4 cellular contexts compared by ENCODE assay signal in the genomic region with DNA sequence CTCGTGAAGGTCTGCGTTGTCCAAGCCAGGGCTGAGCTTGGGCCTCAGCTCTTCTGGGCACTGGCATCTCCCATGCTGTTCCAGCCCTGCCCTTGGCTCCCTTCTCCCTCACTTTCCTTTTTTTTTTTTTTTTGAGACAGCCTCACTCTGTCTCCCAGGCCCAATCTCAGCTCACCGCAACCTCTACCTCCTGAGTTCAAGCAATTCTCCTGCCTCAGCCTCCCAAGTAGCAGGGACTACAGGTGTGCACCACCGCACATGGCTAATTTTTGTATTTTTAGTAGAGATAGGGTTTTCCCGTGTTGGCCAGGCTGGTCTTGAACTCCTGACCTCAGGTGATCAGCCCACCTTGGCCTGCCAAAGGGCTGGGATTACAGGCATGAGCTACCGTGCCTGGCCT. TPM values are rescaled to one million over a fixed set of nuclear protein-coding genes. Genes with fewer than 3 reads are reported as not detected.
DNase-seq lines count a peak whose midpoint lies in the region; ATAC-seq and TF ChIP-seq lines count a peak whose summit lies in the region.
"Not testable (repeated sequence)": the region's sequence is repeated elsewhere in the genome, so short reads cannot be mapped to it uniquely, and the experiment has no call there.

No MANE protein-coding gene starts in this region.

- BruUV-seq in Caco-2 (replicated peaks; lab: Mats Ljungman, UMichigan): not testable (repeated sequence)

- H3K27ac Mint-ChIP-seq in Caco-2 (ENCODE audit: unreplicated experiment) (peak overlapping the region; percentile 66), T-cell (peak overlapping the region; percentile 56 to 57)
- peak overlapping the region; percentile 22 for H3K27ac Mint-ChIP-seq in activated naive CD8-positive, alpha-beta T cell

- CTCF ChIA-PET in Caco-2 (lab: Charles Lee): interaction anchor here (3.1 kb wide), 1 partner anchor 22 kb away, joined by 15 read pairs; a partner anchor contains a TSS
- CTCF ChIA-PET in T-cell (lab: Charles Lee): interaction anchor here (0.5 to 1.7 kb wide), 15 partner anchors 15 to 658 kb away, joined by 3 to 7 read pairs (median 3); a partner anchor contains a TSS

- H2BK120ac ChIP-seq in mesenchymal stem cell (ENCODE audit: low read depth, low read length): not testable (repeated sequence)

- not testable (repeated sequence) for ATAC-seq in T-cell (replicated peaks in 1 of 4)

- not testable (repeated sequence) for H2AK5ac ChIP-seq in mesenchymal stem cell (ENCODE audit: low read length, severe bottlenecking)

- H2AFZ ChIP-seq in mesenchymal stem cell (ENCODE audit: low read depth, low read length): not testable (repeated sequence)

- H3K18ac ChIP-seq in mesenchymal stem cell (ENCODE audit: low read depth in 1 of 2, low read length in 2 of 2): not testable (repeated sequence)

- not testable (repeated sequence) for H3K9me3 ChIP-seq in Caco-2; mesenchymal stem cell (ENCODE audit: control insufficient read depth, low read length)

- H3K4me2 ChIP-seq in mesenchymal stem cell (ENCODE audit: low read length, poor library complexity, severe bottlenecking): not testable (repeated sequence)

- H4K91ac ChIP-seq in mesenchymal stem cell (ENCODE audit: low read length): peak overlapping the region; percentile 1

- not testable (repeated sequence) for H3K79me1 ChIP-seq in mesenchymal stem cell (replicated peaks; ENCODE audit: low read length, poor library complexity, severe bottlenecking)

- H3K14ac ChIP-seq in mesenchymal stem cell (ENCODE audit: low read length in 2 of 2): not testable (repeated sequence)

- not testable (repeated sequence) for H3K4me3 ChIP-seq in Caco-2 (ENCODE audit: low read depth, low read length); mesenchymal stem cell (ENCODE audit: insufficient read depth in 1 of 2, low read depth in 1 of 2, low read length in 2 of 2)

- H3K23ac ChIP-seq in mesenchymal stem cell (ENCODE audit: low read length in 2 of 2): not testable (repeated sequence)

- not testable (repeated sequence) for H2BK15ac ChIP-seq in mesenchymal stem cell (ENCODE audit: low read depth, poor library complexity, severe bottlenecking)

- not testable (repeated sequence) for H3K4me1 Mint-ChIP-seq in Caco-2 (ENCODE audit: low read depth, unreplicated experiment)
- peaks cover 27 to 29% (median 29%) of the 10 kb centered on the region in 3 donors for H3K4me1 Mint-ChIP-seq in T-cell
- H3K4me1 Mint-ChIP-seq in activated naive CD8-positive, alpha-beta T cell (ENCODE audit: low read depth): peaks cover 26% of the 10 kb centered on the region

- peaks cover 54% of the 10 kb centered on the region for H3K36me3 Mint-ChIP-seq in Caco-2 (ENCODE audit: insufficient read depth, unreplicated experiment)
- not testable (repeated sequence) for H3K36me3 Mint-ChIP-seq in T-cell; activated naive CD8-positive, alpha-beta T cell

- 95% methylated on average over 5 of the region's 6 CpGs for WGBS in mesenchymal stem cell

- not testable (repeated sequence) for H3K9me3 Mint-ChIP-seq in Caco-2 (ENCODE audit: unreplicated experiment); T-cell; activated naive CD8-positive, alpha-beta T cell (ENCODE audit: low read depth)

- H3K27me3 Mint-ChIP-seq in Caco-2 (ENCODE audit: insufficient read depth, unreplicated experiment); T-cell; activated naive CD8-positive, alpha-beta T cell: not testable (repeated sequence)

- not testable (repeated sequence) for H3K27ac ChIP-seq in mesenchymal stem cell (ENCODE audit: low read length, poor library complexity, severe bottlenecking)

- H2BK12ac ChIP-seq in mesenchymal stem cell (ENCODE audit: low read length in 2 of 2): not testable (repeated sequence)

- H3K4me1 ChIP-seq in Caco-2: not testable (repeated sequence)
- peaks cover 14% of the 10 kb centered on the region for H3K4me1 ChIP-seq in mesenchymal stem cell (ENCODE audit: control insufficient read depth, insufficient read depth, low read depth, low read length)

- not testable (repeated sequence) for H2BK5ac ChIP-seq in mesenchymal stem cell (ENCODE audit: low read depth, low read length, poor library complexity, severe bottlenecking)

- POLR2A ChIA-PET in Caco-2 (lab: Charles Lee) (interaction anchor here (0.6 to 1.1 kb wide), 3 partner anchors 20 to 76 kb away, joined by 3 read pairs; a partner anchor contains a TSS), T-cell (lab: Charles Lee) (interaction anchor here in 1 of 2 donors (0.6 kb wide), 2 partner anchors 23 to 44 kb away, joined by 3 to 7 read pairs; no protein-coding TSS in a partner anchor)

- H3K36me3 ChIP-seq in Caco-2 (ENCODE audit: control insufficient read depth, insufficient read depth, low read length): not testable (repeated sequence)
- H3K36me3 ChIP-seq in mesenchymal stem cell (ENCODE audit: control insufficient read depth in 1 of 2, insufficient read depth in 2 of 2, low read depth in 1 of 2, low read length in 2 of 2): peaks cover 14 to 32% of the 10 kb centered on the region in 2 experiments

- TF ChIP-seq CTCF in Caco-2 (IDR thresholded peaks at IDR 0.05; ENCODE audit: insufficient read depth in 1 of 2, low read depth in 1 of 2, low read length in 1 of 2, severe bottlenecking in 1 of 2, unreplicated experiment in 1 of 2): not testable (repeated sequence)

- H3K9ac ChIP-seq in mesenchymal stem cell (ENCODE audit: low read length): not testable (repeated sequence)

- not testable (repeated sequence) for H3K4ac ChIP-seq in mesenchymal stem cell (ENCODE audit: low read depth in 1 of 2, low read length in 2 of 2)

- intact Hi-C loops in Caco-2 (cut with micrococcal nuclease; ENCODE audit: unreplicated experiment): not testable (repeated sequence)

- H4K8ac ChIP-seq in mesenchymal stem cell (ENCODE audit: low read length): not testable (repeated sequence)

- H3K4me3 Mint-ChIP-seq in Caco-2 (ENCODE audit: unreplicated experiment); T-cell; activated naive CD8-positive, alpha-beta T cell: not testable (repeated sequence)

- not testable (repeated sequence) for DNase-seq in Caco-2, T-cell, mesenchymal stem cell

- H3K27me3 ChIP-seq in Caco-2 (replicated peaks; ENCODE audit: control insufficient read depth, insufficient read depth, low read length); mesenchymal stem cell (ENCODE audit: control insufficient read depth in 1 of 2, insufficient read depth in 1 of 2, low read length in 2 of 2): not testable (repeated sequence)

RNA-seq across cellular contexts. Expression of a gene that starts 9.3 kb away (rescaled TPM):
- 1.9 and 2.0 TPM in 2 replicates for total RNA-seq in Caco-2 (2022)
- 100 to 1,000 TPM in 3 of 5 donors, 10 to 100 TPM in 2; 61.2 to 129 (median 107) TPM for total RNA-seq in T-cell
- 1.9 TPM for polyA plus RNA-seq in mesenchymal stem cell (2013, experiment 1 of 2)
- 1.4 TPM for polyA plus RNA-seq in mesenchymal stem cell (2013, experiment 2 of 2)

RNA-seq across cellular contexts. Expression of a gene that starts 21.5 kb away (rescaled TPM):
- total RNA-seq in Caco-2 (2022): 69.5 and 71.4 TPM in 2 replicates
- total RNA-seq in T-cell: 100 to 1,000 TPM; 328 to 377 (median 362) TPM
- 72.6 TPM for polyA plus RNA-seq in mesenchymal stem cell (2013, experiment 1 of 2)
- 68.0 TPM for polyA plus RNA-seq in mesenchymal stem cell (2013, experiment 2 of 2)

RNA-seq across cellular contexts. Expression of a gene that starts 21.7 kb away (rescaled TPM):
- total RNA-seq in Caco-2 (2022) (1.4 and 1.5 TPM in 2 replicates), T-cell (1 to 10 TPM in 3 of 5 donors, under 1 TPM in 2; 0.70 to 1.7 (median 1.3) TPM)
- polyA plus RNA-seq in mesenchymal stem cell (2013, experiment 1 of 2): 0.37 TPM
- 0.33 TPM for polyA plus RNA-seq in mesenchymal stem cell (2013, experiment 2 of 2)

RNA-seq across cellular contexts. Expression of a gene that starts 25.4 kb away (rescaled TPM):
- total RNA-seq in Caco-2 (2022): 58.5 and 60.7 TPM in 2 replicates
- total RNA-seq in T-cell: 10 to 100 TPM; 26.2 to 54.6 (median 40.2) TPM
- 5.6 TPM for polyA plus RNA-seq in mesenchymal stem cell (2013, experiment 1 of 2)
- polyA plus RNA-seq in mesenchymal stem cell (2013, experiment 2 of 2): 5.7 TPM

RNA-seq across cellular contexts. Expression of a gene that starts 37.8 kb away (rescaled TPM):
- 10.4 and 12.9 TPM in 2 replicates for total RNA-seq in Caco-2 (2022)
- 10 to 100 TPM in 3 of 5 donors, 1 to 10 TPM in 2; 5.4 to 14.0 (median 10.5) TPM for total RNA-seq in T-cell
- 255 TPM for polyA plus RNA-seq in mesenchymal stem cell (2013, experiment 1 of 2)
- polyA plus RNA-seq in mesenchymal stem cell (2013, experiment 2 of 2): 254 TPM

Comparison
In these comparisons a context has a peak if more than half of its experiments do, and no peak if none do; other contexts are left out.
1. RNA of a gene that starts 9.3 kb away (total RNA-seq): 61.2 to 129 TPM in T-cell; 1.9 to 2.0 TPM in Caco-2; every median in the first group is over 10 times any median in the second.
2. Peak in every context shown above with its lines, with median percentiles within 50 percentile points of each other: H3K27ac Mint-ChIP-seq.